Comparison of ENCODE assay signal across 1 cellular context in genomic region chr13:105436946-105437345, GRCh38.
TF ChIP-seq lines count a peak whose summit lies in the region.

No MANE protein-coding gene starts in this region.

TF ChIP-seq in SK-N-SH treated with all-trans-retinoic acid at 6 μM for 48 hours, 23 proteins besides CTCF, POLR2A, EP300 and RAD21 (continued from another document):
- no peak for TF ChIP-seq POU6F1 (CRISPR knock-in tag; IDR thresholded peaks at IDR 0.05; ENCODE audit: borderline replicate concordance, low read depth)
- TF ChIP-seq TSHZ2 (CRISPR knock-in tag; IDR thresholded peaks at IDR 0.05) = no peak
- no peak for TF ChIP-seq CSRNP3 (CRISPR knock-in tag; IDR thresholded peaks at IDR 0.05)
- no peak for TF ChIP-seq ESRRG (CRISPR knock-in tag; IDR thresholded peaks at IDR 0.05)
- no peak for TF ChIP-seq ZC3H10 (CRISPR knock-in tag; IDR thresholded peaks at IDR 0.05)
- TF ChIP-seq CSDC2 (CRISPR knock-in tag; IDR thresholded peaks at IDR 0.05) = no peak
- no peak for TF ChIP-seq ZFP3 (CRISPR knock-in tag; IDR thresholded peaks at IDR 0.05)
- TF ChIP-seq TCF4 (CRISPR knock-in tag; IDR thresholded peaks at IDR 0.05; ENCODE audit: borderline replicate concordance) = no peak
- no peak for TF ChIP-seq ARNTL (CRISPR knock-in tag; IDR thresholded peaks at IDR 0.05; ENCODE audit: borderline replicate concordance, low read depth)
